25 cellular contexts compared by ENCODE assay signal in genomic region chr2:66198873-66199272, GRCh38.
DNase-seq lines count a peak whose midpoint lies in the region; ATAC-seq, FAIRE-seq and TF ChIP-seq lines count a peak whose summit lies in the region.
"Had no signal": no experiment of that assay in that cellular context is flagged by ENCODE, and none has a peak within 500 bp of the region (broad histone marks: within the 10 kb centered on the region; RNA-seq: fewer than 3 reads in every experiment).

No MANE protein-coding gene starts in this region.

- no peak for ATAC-seq in left colon
- ATAC-seq: GM23338 had no signal

- intact Hi-C loops in left colon (cut with DNase I, micrococcal nuclease): no loop called here

- DNase-seq in NCI-H1417 (lab: John Stamatoyannopoulos, UW) (peak in 2 of 3 experiments; percentile 40 to 84), NCI-H1417 treated with DMSO at 0.1 percent for 48 hours (lab: John Stamatoyannopoulos, UW) (no peak), DMS153 treated with DMSO at 0.1 percent for 48 hours (lab: John Stamatoyannopoulos, UW; ENCODE audit: unreplicated experiment) (peak; percentile 15), NCI-H69 (lab: John Stamatoyannopoulos, UW) (peak; percentile 70), bronchial epithelial cell (ENCODE audit: low read depth) (peak; percentile 46), GM03348 (ENCODE audit: low spot score) (no peak), left colon (no peak)
- DNase-seq in activated effector memory CD4-positive, alpha-beta T cell treated with Interleukin-2 at 50 U/mL for 16 hours: no peak
- DNase-seq: DMS79, EL, GDM1, H9, HFFc6, KBM-7, MM.1S, NCI-H1436 treated with DMSO at 0.1 percent for 48 hours, NCI-H2029 treated with DMSO at 0.1 percent for 48 hours, NCI-H2171 treated with DMSO at 0.1 percent for 48 hours, NCI-H446, NCI-H524 treated with DMSO at 0.1 percent for 48 hours, Peyer's patch, T-helper 2 cell had no signal

- FAIRE-seq in bronchial epithelial cell (lab: Jason Lieb, UNC): no peak
- FAIRE-seq: GM12891 had no signal

- no peaks in the 10 kb centered on the region for H3K27me3 ChIP-seq in bronchial epithelial cell (ENCODE audit: control insufficient read depth, insufficient read depth, low read length)
- H3K27me3 ChIP-seq: Peyer's patch, SJSA1 had no signal

- no peak overlapping the region for H3K4me3 ChIP-seq in bronchial epithelial cell (ENCODE audit: low read depth, low read length)
- H3K4me3 ChIP-seq: GM23338, Peyer's patch, SJSA1 had no signal

- TF ChIP-seq CTCF in bronchial epithelial cell (IDR thresholded peaks at IDR 0.05; ENCODE audit: insufficient read depth, low read length, severe bottlenecking): no peak

- H3K36me3 ChIP-seq in bronchial epithelial cell (ENCODE audit: control insufficient read depth, insufficient read depth, low read length): no peaks in the 10 kb centered on the region
- H3K36me3 ChIP-seq: Peyer's patch, SJSA1 had no signal

Comparison
In these comparisons a context has a peak if more than half of its experiments do, and no peak if none do; other contexts are left out.
1. DNase-seq: peak in NCI-H1417 (2 of 3), DMS153 treated with DMSO at 0.1 percent for 48 hours (single experiment), NCI-H69 (single experiment) and bronchial epithelial cell (single experiment); none in NCI-H1417 treated with DMSO at 0.1 percent for 48 hours (single experiment), GM03348 (single experiment), left colon (0 of 2) and activated effector memory CD4-positive, alpha-beta T cell treated with Interleukin-2 at 50 U/mL for 16 hours (single experiment).